In the genomic region with DNA sequence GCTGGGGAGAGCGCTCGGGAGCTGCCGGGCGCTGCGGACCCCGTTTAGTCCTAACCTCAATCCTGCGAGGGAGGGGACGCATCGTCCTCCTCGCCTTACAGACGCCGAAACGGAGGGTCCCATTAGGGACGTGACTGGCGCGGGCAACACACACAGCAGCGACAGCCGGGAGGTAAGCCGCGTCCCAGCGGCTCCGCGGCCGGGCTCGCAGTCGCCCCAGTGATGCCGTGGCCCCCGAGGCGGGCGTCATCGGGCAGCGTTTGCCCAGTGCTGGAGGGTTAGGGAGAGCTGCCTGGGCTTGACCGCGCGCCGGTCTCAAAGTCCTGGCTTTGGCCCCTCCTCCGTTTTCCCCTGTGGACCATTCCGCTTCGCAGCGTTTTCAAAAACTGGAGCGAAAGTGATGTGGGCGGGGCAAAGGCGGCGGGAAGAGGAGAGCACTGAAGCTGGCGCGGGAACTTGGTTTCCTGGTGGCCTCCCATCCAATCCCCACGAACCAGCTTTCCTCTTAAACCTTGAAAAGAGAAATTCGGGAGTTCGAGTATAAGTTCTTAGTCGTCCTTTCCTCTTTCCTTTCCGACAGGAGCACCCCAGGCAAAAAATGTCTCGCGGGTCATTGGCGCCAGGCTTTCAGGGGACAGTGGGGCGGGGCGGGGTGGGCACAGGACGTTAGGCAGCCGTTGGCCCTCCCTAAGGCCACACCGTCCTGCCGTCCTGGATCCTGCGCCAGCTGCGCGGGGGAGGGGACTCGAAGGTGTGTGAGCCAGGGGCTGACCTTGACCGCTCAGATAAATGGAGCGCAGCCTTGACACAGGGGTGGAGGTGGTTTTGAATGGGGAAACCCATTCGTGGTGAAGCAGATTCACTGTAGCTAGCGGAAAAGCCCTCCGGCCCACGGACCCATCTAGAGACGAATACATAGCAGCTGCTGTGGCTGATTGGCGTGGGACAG, we compare ENCODE assay signal across 8 cellular contexts. TPM values are rescaled to one million over a fixed set of nuclear protein-coding genes. Genes with fewer than 3 reads are reported as not detected.
A peak's percentile ranks its signal among the peaks of the same experiment; 100 is the strongest.
DNase-seq lines count a peak whose midpoint lies in the region; ATAC-seq and TF ChIP-seq lines count a peak whose summit lies in the region.

No MANE protein-coding gene starts in this region.

- peaks cover 16% of the 10 kb centered on the region for H3K79me1 ChIP-seq in mesendoderm (ENCODE audit: low read length)

- H3K79me2 ChIP-seq in mesendoderm (ENCODE audit: control insufficient read depth, insufficient read depth, low read length) = peaks cover 21% of the 10 kb centered on the region

- CTCF ChIA-PET in Caco-2 (lab: Charles Lee) = interaction anchor here (0.6 to 1.6 kb wide), 5 partner anchors 10 to 52 kb away, joined by 3 to 5 read pairs (median 3); no protein-coding TSS in a partner anchor
- CTCF ChIA-PET in activated CD4-positive, alpha-beta memory T cell treated with anti-CD3 and anti-CD28 coated beads for 36 hours (lab: Charles Lee) = interaction anchor here (0.5 to 2.5 kb wide), 9 partner anchors 31 to 1665 kb away, joined by 3 to 16 read pairs (median 6); partner anchors contain the start of gene ENOSF1

- H3K4me2 ChIP-seq in mesendoderm (ENCODE audit: low read length) = peak overlapping the region; percentile 71

- peak overlapping the region; percentile 89 for H3K23ac ChIP-seq in mesendoderm (ENCODE audit: low read length)

- intact Hi-C loops in Caco-2 (cut with micrococcal nuclease; ENCODE audit: unreplicated experiment) = loop anchor here (2.0 to 10.0 kb wide), 3 partner anchors 33 to 177 kb away; partner anchors contain the start of gene ENOSF1
- intact Hi-C loops in activated CD4-positive, alpha-beta memory T cell treated with anti-CD3 and anti-CD28 coated beads for 36 hours (cut with micrococcal nuclease) = loop anchor here (1.0 to 5.0 kb wide), 5 partner anchors 24 to 155 kb away; partner anchors contain the start of genes CLUL1, ENOSF1 and YES1

- WGBS in mesendoderm (ENCODE audit: extremely low coverage, insufficient coverage, low lambda C conversion rate) = no CpG with 5 or more reads among the region's 72 CpGs

- H3K4me3 Mint-ChIP-seq in Caco-2 (ENCODE audit: unreplicated experiment) = peak overlapping the region; percentile 89
- H3K4me3 Mint-ChIP-seq in activated CD4-positive, alpha-beta memory T cell treated with anti-CD3 and anti-CD28 coated beads for 36 hours = peak overlapping the region; percentile 92
- peak overlapping the region; percentile 93 for H3K4me3 Mint-ChIP-seq in endothelial cell (ENCODE audit: unreplicated experiment)

- no peaks in the 10 kb centered on the region for H3K4me1 Mint-ChIP-seq in Caco-2 (ENCODE audit: low read depth, unreplicated experiment)
- peaks cover 12% of the 10 kb centered on the region for H3K4me1 Mint-ChIP-seq in activated CD4-positive, alpha-beta memory T cell treated with anti-CD3 and anti-CD28 coated beads for 36 hours (ENCODE audit: low read depth)
- H3K4me1 Mint-ChIP-seq in endothelial cell (ENCODE audit: unreplicated experiment) = peaks cover 8% of the 10 kb centered on the region

- ATAC-seq in GM19463 (IDR thresholded peaks at IDR 0.05; ENCODE audit: unreplicated experiment) (peak; percentile 52), HG03571 (IDR thresholded peaks at IDR 0.05; ENCODE audit: unreplicated experiment) (peak; percentile 50)

- H3K27me3 ChIP-seq in Caco-2 (replicated peaks; ENCODE audit: control insufficient read depth, insufficient read depth, low read length) (no peaks in the 10 kb centered on the region), mesendoderm (ENCODE audit: insufficient read depth, low read length, poor library complexity) (no peaks in the 10 kb centered on the region)

- no peak overlapping the region for H2BK120ac ChIP-seq in mesendoderm (ENCODE audit: low read depth, low read length)

- peaks cover 10% of the 10 kb centered on the region for H3K9me3 Mint-ChIP-seq in Caco-2 (ENCODE audit: unreplicated experiment)
- H3K9me3 Mint-ChIP-seq in activated CD4-positive, alpha-beta memory T cell treated with anti-CD3 and anti-CD28 coated beads for 36 hours = peaks cover 8% of the 10 kb centered on the region
- H3K9me3 Mint-ChIP-seq in endothelial cell (ENCODE audit: unreplicated experiment) = no peaks in the 10 kb centered on the region

- no peak for TF ChIP-seq CTCF in Caco-2 (IDR thresholded peaks at IDR 0.05; ENCODE audit: insufficient read depth in 1 of 2, low read depth in 1 of 2, low read length in 1 of 2, severe bottlenecking in 1 of 2, unreplicated experiment in 1 of 2)
- no peak for TF ChIP-seq CTCF in endothelial cell (IDR thresholded peaks at IDR 0.05; ENCODE audit: unreplicated experiment)

- H3K27ac ChIP-seq in mesendoderm (ENCODE audit: low read depth, low read length) = peak overlapping the region; percentile 98

- H3K18ac ChIP-seq in mesendoderm (ENCODE audit: low read length) = peak overlapping the region; percentile 82

- no peak overlapping the region for H2BK15ac ChIP-seq in mesendoderm (replicated peaks; ENCODE audit: low read depth)

- no peak overlapping the region for H4K8ac ChIP-seq in mesendoderm (ENCODE audit: low read depth, low read length)

- H3K56ac ChIP-seq in mesendoderm (ENCODE audit: low read length) = peak overlapping the region; percentile 99

- H3K9ac ChIP-seq in mesendoderm (ENCODE audit: low read length) = peak overlapping the region; percentile 99

- peak overlapping the region; percentile 90 for H2BK5ac ChIP-seq in mesendoderm (ENCODE audit: low read length)

- peaks cover 56% of the 10 kb centered on the region for H3K36me3 Mint-ChIP-seq in Caco-2 (ENCODE audit: insufficient read depth, unreplicated experiment)
- H3K36me3 Mint-ChIP-seq in activated CD4-positive, alpha-beta memory T cell treated with anti-CD3 and anti-CD28 coated beads for 36 hours = peaks cover 40% of the 10 kb centered on the region
- peaks cover 26% of the 10 kb centered on the region for H3K36me3 Mint-ChIP-seq in endothelial cell (ENCODE audit: low read depth, unreplicated experiment)

- H3K27ac Mint-ChIP-seq in Caco-2 (ENCODE audit: unreplicated experiment) = peak overlapping the region; percentile 78
- H3K27ac Mint-ChIP-seq in activated CD4-positive, alpha-beta memory T cell treated with anti-CD3 and anti-CD28 coated beads for 36 hours = peak overlapping the region; percentile 84
- H3K27ac Mint-ChIP-seq in endothelial cell (ENCODE audit: unreplicated experiment) = no peak overlapping the region

- H3K4me1 ChIP-seq in Caco-2 (no peaks in the 10 kb centered on the region), mesendoderm (ENCODE audit: control insufficient read depth, low read depth, low read length) (peaks cover 2% of the 10 kb centered on the region)

- peaks cover 6% of the 10 kb centered on the region; the same call in 1 of the 2 replicates for H3K9me3 ChIP-seq in Caco-2

- no peak overlapping the region for H2AK5ac ChIP-seq in mesendoderm (ENCODE audit: low read length)

- DNase-seq in Caco-2 = peak; percentile 94
- peak; percentile 99 for DNase-seq in NCI-H69 (lab: John Stamatoyannopoulos, UW)
- DNase-seq in activated CD4-positive, alpha-beta memory T cell treated with anti-CD3 and anti-CD28 coated beads for 36 hours = peak; percentile 85
- peak; percentile 87 for DNase-seq in endothelial cell (ENCODE audit: low spot score)
- peak; percentile 96 for DNase-seq in mesendoderm
- DNase-seq in stimulated activated CD8-positive, alpha-beta memory T cell treated with anti-CD3 and anti-CD28 coated beads, Interleukin-15, amount 100 ng/mL, for 48 hours (ENCODE audit: low read depth in 2 of 2) = peak; percentile 65 to 69

- H3K27me3 Mint-ChIP-seq in Caco-2 (ENCODE audit: insufficient read depth, unreplicated experiment) (no peaks in the 10 kb centered on the region), endothelial cell (ENCODE audit: unreplicated experiment) (peaks cover 10% of the 10 kb centered on the region)
- peaks cover 25% of the 10 kb centered on the region for H3K27me3 Mint-ChIP-seq in activated CD4-positive, alpha-beta memory T cell treated with anti-CD3 and anti-CD28 coated beads for 36 hours

- POLR2A ChIA-PET in Caco-2 (lab: Charles Lee) = interaction anchor here (1.2 to 1.4 kb wide), 3 partner anchors 10 to 27 kb away, joined by 3 to 10 read pairs (median 5); no protein-coding TSS in a partner anchor
- POLR2A ChIA-PET in activated CD4-positive, alpha-beta memory T cell treated with anti-CD3 and anti-CD28 coated beads for 36 hours (lab: Charles Lee) = interaction anchor here (0.8 to 2.6 kb wide), 9 partner anchors 8 to 154 kb away, joined by 3 to 16 read pairs (median 5); partner anchors contain the start of genes ENOSF1 and YES1

- peak overlapping the region; percentile 82 for H3K4me3 ChIP-seq in Caco-2 (ENCODE audit: low read depth, low read length)
- H3K4me3 ChIP-seq in mesendoderm (ENCODE audit: low read length) = peak overlapping the region; percentile 91

- H3K4ac ChIP-seq in mesendoderm (ENCODE audit: low read depth, low read length) = peak overlapping the region; percentile 92

- H4K5ac ChIP-seq in mesendoderm (ENCODE audit: low read length) = no peak overlapping the region

- BruUV-seq in Caco-2 (replicated peaks; lab: Mats Ljungman, UMichigan) = no TSS peak

- H3K36me3 ChIP-seq in Caco-2 (ENCODE audit: control insufficient read depth, insufficient read depth, low read length) = peaks cover 11% of the 10 kb centered on the region
- peaks cover 9% of the 10 kb centered on the region for H3K36me3 ChIP-seq in mesendoderm (ENCODE audit: control insufficient read depth, insufficient read depth, low read length)

RNA-seq across cellular contexts. Expression of gene TYMS, which starts 0.8 kb away (rescaled TPM):
- total RNA-seq in Caco-2 (2022) (140 and 143 TPM in 2 replicates), endothelial cell (ENCODE audit: unreplicated experiment) (61.7 TPM)
- total RNA-seq in activated CD4-positive, alpha-beta memory T cell treated with anti-CD3 and anti-CD28 coated beads for 36 hours = 100 to 1,000 TPM; 281 to 287 TPM
- polyA plus RNA-seq in mesendoderm (2013, experiment 1 of 2) = 71.2 TPM
- polyA plus RNA-seq in mesendoderm (2013, experiment 2 of 2) = 72.4 TPM

RNA-seq across cellular contexts. Expression of gene ENOSF1, which starts 54.2 kb away (rescaled TPM):
- 112 and 114 TPM in 2 replicates for total RNA-seq in Caco-2 (2022)
- total RNA-seq in activated CD4-positive, alpha-beta memory T cell treated with anti-CD3 and anti-CD28 coated beads for 36 hours = 10 to 100 TPM; 59.1 to 61.2 TPM
- total RNA-seq in endothelial cell (ENCODE audit: unreplicated experiment) = 31.8 TPM
- 19.5 TPM for polyA plus RNA-seq in mesendoderm (2013, experiment 1 of 2)
- 18.9 TPM for polyA plus RNA-seq in mesendoderm (2013, experiment 2 of 2)

Comparison
In these comparisons a context has a peak if more than half of its experiments do, and no peak if none do; other contexts are left out.
1. Peak in every context shown above with its lines: DNase-seq, ATAC-seq, H3K4me3 ChIP-seq and H3K27ac ChIP-seq.